21 cellular contexts compared by ENCODE assay signal in the genomic region with DNA sequence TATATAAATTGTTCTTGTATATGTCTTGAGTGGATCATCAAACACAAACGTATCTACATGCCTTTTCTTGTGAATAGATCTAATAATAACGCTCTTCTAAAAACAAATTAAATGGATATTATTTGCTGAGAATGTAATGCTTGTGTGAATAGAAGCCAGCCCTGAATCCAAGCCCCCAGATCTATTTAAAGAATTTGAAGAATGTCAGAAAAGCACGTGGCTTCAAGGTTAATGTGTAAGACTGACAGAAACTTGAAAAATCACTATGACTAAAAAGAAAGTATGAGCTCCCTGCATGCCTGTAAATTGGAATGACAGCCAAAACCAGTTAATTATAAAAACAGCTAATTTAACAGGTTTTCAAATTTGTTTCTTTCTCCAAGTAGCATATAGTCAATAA. TPM values are rescaled to one million over a fixed set of nuclear protein-coding genes. Genes with fewer than 3 reads are reported as not detected.
A peak's percentile ranks its signal among the peaks of the same experiment; 100 is the strongest.
DNase-seq lines count a peak whose midpoint lies in the region; ATAC-seq, FAIRE-seq and TF ChIP-seq lines count a peak whose summit lies in the region.
"Had no signal": no experiment of that assay in that cellular context is flagged by ENCODE, and none has a peak within 500 bp of the region (broad histone marks: within the 10 kb centered on the region; RNA-seq: fewer than 3 reads in every experiment).

No MANE protein-coding gene starts in this region.

- H2AFZ ChIP-seq in ACC112 (ENCODE audit: low read length, unreplicated experiment) (peak overlapping the region; percentile 18), IMR-90 (replicated peaks; ENCODE audit: low read length, poor library complexity) (no peak overlapping the region)
- H2AFZ ChIP-seq: PC-9 had no signal

- no peaks in the 10 kb centered on the region for H3K9me3 ChIP-seq in IMR-90 (ENCODE audit: control insufficient read depth, insufficient read depth, low read length)
- no peaks in the 10 kb centered on the region for H3K9me3 ChIP-seq in sigmoid colon
- H3K9me3 ChIP-seq: MG63, pancreas, spleen, tibial nerve had no signal

- intact Hi-C loops in IMR-90 (cut with micrococcal nuclease), result loop anchor here (5.0 kb wide), 1 partner anchor 173 kb away; no protein-coding TSS in a partner anchor
- intact Hi-C loops in sigmoid colon (cut with DNase I), result no loop called here

- CTCF ChIA-PET in IMR-90 (lab: Yijun Ruan, JAX), result interaction anchor here (0.9 to 1.0 kb wide), 2 partner anchors 13 to 173 kb away, joined by 3 read pairs; no protein-coding TSS in a partner anchor

- H2BK20ac ChIP-seq in IMR-90 (ENCODE audit: low read depth, low read length), result no peak overlapping the region

- peak; percentile 8 for DNase-seq in IMR-90
- peak; percentile 19 for DNase-seq in dedifferentiated amniotic fluid mesenchymal stem cell (ENCODE audit: extremely low spot score)
- no peak for DNase-seq in mesothelial cell of epicardium (ENCODE audit: low spot score in 2 of 2, unreplicated experiment in 2 of 2)
- DNase-seq in sigmoid colon, result no peak
- no peak for DNase-seq in GM12892 (ENCODE audit: insufficient read length)
- DNase-seq: activated naive CD8-positive, alpha-beta T cell treated with anti-CD3 and anti-CD28 coated beads, Interleukin-2, amount 50 U/mL, for 24 hours; activated T-cell treated with anti-CD3 and anti-CD28 coated beads, Interleukin-2, amount 50 U/mL, for 24 hours; MG63; NCI-H2029; NCI-H524 treated with DMSO at 0.1 percent for 48 hours; pancreas; PC-9; spleen; stimulated activated naive B cell treated with anti-CD40 and anti-IgM and Interleukin-4, amounts not matched to agents 10 μg/mL and 1 μg/mL and 100 μg/mL, for 72 hours had no signal

- no peak overlapping the region for H2BK15ac ChIP-seq in IMR-90 (ENCODE audit: low read depth, low read length)

- H3K27me3 Mint-ChIP-seq in mesothelial cell of epicardium (ENCODE audit: low read depth), result no peaks in the 10 kb centered on the region
- H3K27me3 Mint-ChIP-seq: activated naive CD8-positive, alpha-beta T cell treated with anti-CD3 and anti-CD28 coated beads, Interleukin-2, amount 50 U/mL, for 24 hours; stimulated activated naive B cell treated with anti-CD40 and anti-IgM and Interleukin-4, amounts not matched to agents 10 μg/mL and 1 μg/mL and 100 μg/mL, for 72 hours had no signal

- H3K4ac ChIP-seq in IMR-90 (ENCODE audit: low read depth, low read length), result no peak overlapping the region

- no peaks in the 10 kb centered on the region for H4K20me1 ChIP-seq in IMR-90 (ENCODE audit: insufficient read depth, low read length)

- H4K91ac ChIP-seq in IMR-90 (ENCODE audit: insufficient read depth, low read depth, low read length), result no peak overlapping the region

- FAIRE-seq in GM12892 (lab: Jason Lieb, UNC), result no peak
- FAIRE-seq: keratinocyte, pancreas, TTC549 had no signal

- H3K79me1 ChIP-seq in IMR-90 (ENCODE audit: low read depth in 1 of 2, low read length in 2 of 2), result no peaks in the 10 kb centered on the region

- no peak overlapping the region for H3K4me2 ChIP-seq in IMR-90 (ENCODE audit: low read depth, low read length)
- H3K4me2 ChIP-seq: PC-9 had no signal

- H4K5ac ChIP-seq in IMR-90 (ENCODE audit: low read depth, low read length), result no peak overlapping the region

- no peaks in the 10 kb centered on the region for H3K9me1 ChIP-seq in IMR-90 (ENCODE audit: insufficient read depth, low read length)

- H3K18ac ChIP-seq in IMR-90 (ENCODE audit: low read depth, low read length), result no peak overlapping the region

- in situ Hi-C loops in IMR-90 (cut with MboI; ENCODE audit: low sequenced_read_pairs), result no loop called here

- no peaks in the 10 kb centered on the region for H3K36me3 ChIP-seq in ACC112 (ENCODE audit: insufficient read depth, low read length)
- no peaks in the 10 kb centered on the region for H3K36me3 ChIP-seq in IMR-90 (ENCODE audit: control insufficient read depth, insufficient read depth, low read length)
- H3K36me3 ChIP-seq in sigmoid colon, result no peaks in the 10 kb centered on the region
- H3K36me3 ChIP-seq: MG63, pancreas, spleen, tibial nerve had no signal

- H3K4me1 ChIP-seq in ACC112 (ENCODE audit: control insufficient read depth, insufficient read depth, low read length, unreplicated experiment) (no peaks in the 10 kb centered on the region), IMR-90 (ENCODE audit: control insufficient read depth, insufficient read depth, low read length) (0 out of 2 replicates have a peak, but pooled peaks cover 3% of the 10 kb centered on the region), sigmoid colon (no peaks in the 10 kb centered on the region)
- H3K4me1 ChIP-seq: pancreas, tibial nerve had no signal

- no peak overlapping the region for H2BK120ac ChIP-seq in IMR-90 (ENCODE audit: low read depth, low read length)

- peak; percentile 24; the same call in 1 of the 2 replicates for ATAC-seq in IMR-90 (ENCODE audit: low read depth)
- no peak for ATAC-seq in HG03565 (IDR thresholded peaks at IDR 0.05; ENCODE audit: unreplicated experiment)
- no peak for ATAC-seq in HG02759 (IDR thresholded peaks at IDR 0.05; ENCODE audit: unreplicated experiment)
- ATAC-seq: activated naive CD8-positive, alpha-beta T cell treated with anti-CD3 and anti-CD28 coated beads, Interleukin-2, amount 50 U/mL, for 24 hours; stimulated activated naive B cell treated with anti-CD40 and anti-IgM and Interleukin-4, amounts not matched to agents 10 μg/mL and 1 μg/mL and 100 μg/mL, for 72 hours had no signal

- TF ChIP-seq RAD21 in IMR-90 (IDR thresholded peaks at IDR 0.05; ENCODE audit: low read length), result no peak

- no peak overlapping the region for H3K56ac ChIP-seq in IMR-90 (ENCODE audit: extremely low read depth, insufficient read depth, low read length)

- H3K4me3 ChIP-seq in ACC112 (ENCODE audit: low read depth, low read length), result no peak overlapping the region
- H3K4me3 ChIP-seq in IMR-90 (ENCODE audit: insufficient read depth, low read depth, low read length), result no peak overlapping the region
- H3K4me3 ChIP-seq in sigmoid colon, result no peak overlapping the region
- H3K4me3 ChIP-seq: coronary artery, MG63, pancreas, PC-9, spleen, tibial nerve had no signal

- no peak overlapping the region for H3K23ac ChIP-seq in IMR-90 (ENCODE audit: low read depth, low read length)

- TF ChIP-seq CTCF in IMR-90 (conservative IDR thresholded peaks at IDR 0.05; ENCODE audit: low read depth, low read length) (no peak), mesothelial cell of epicardium (IDR thresholded peaks at IDR 0.05; ENCODE audit: unreplicated experiment) (no peak), sigmoid colon (IDR thresholded peaks at IDR 0.05) (no peak)

- H4K8ac ChIP-seq in IMR-90 (ENCODE audit: low read depth in 2 of 2, low read length in 2 of 2), result no peak overlapping the region

- dilution Hi-C loops in IMR-90 (cut with HindIII; ENCODE audit: low sequenced_read_pairs, unreplicated experiment), result no loop called here

- no TSS peak for BruUV-seq in IMR-90 (replicated peaks; lab: Mats Ljungman, UMichigan)

- H2AK5ac ChIP-seq in IMR-90 (ENCODE audit: low read depth, low read length), result no peak overlapping the region

- no peak overlapping the region for H2AK9ac ChIP-seq in IMR-90 (replicated peaks; ENCODE audit: low read depth, low read length, poor library complexity)

- POLR2A ChIA-PET in IMR-90 (lab: Charles Lee; ENCODE audit: unreplicated experiment), result no interaction called here

- no peaks in the 10 kb centered on the region for H3K79me2 ChIP-seq in ACC112 (ENCODE audit: control insufficient read depth, insufficient read depth, low read length, unreplicated experiment)

- H3K4me3 Mint-ChIP-seq in mesothelial cell of epicardium, result no peak overlapping the region
- H3K4me3 Mint-ChIP-seq: activated naive CD8-positive, alpha-beta T cell treated with anti-CD3 and anti-CD28 coated beads, Interleukin-2, amount 50 U/mL, for 24 hours; activated T-cell treated with anti-CD3 and anti-CD28 coated beads, Interleukin-2, amount 50 U/mL, for 24 hours; stimulated activated naive B cell treated with anti-CD40 and anti-IgM and Interleukin-4, amounts not matched to agents 10 μg/mL and 1 μg/mL and 100 μg/mL, for 72 hours had no signal

- H3K27ac Mint-ChIP-seq in mesothelial cell of epicardium, result peak overlapping the region; percentile 91
- H3K27ac Mint-ChIP-seq: activated naive CD8-positive, alpha-beta T cell treated with anti-CD3 and anti-CD28 coated beads, Interleukin-2, amount 50 U/mL, for 24 hours; activated T-cell treated with anti-CD3 and anti-CD28 coated beads, Interleukin-2, amount 50 U/mL, for 24 hours; stimulated activated naive B cell treated with anti-CD40 and anti-IgM and Interleukin-4, amounts not matched to agents 10 μg/mL and 1 μg/mL and 100 μg/mL, for 72 hours had no signal

- H3K4me1 Mint-ChIP-seq in mesothelial cell of epicardium, result peaks cover 30% of the 10 kb centered on the region
- H3K4me1 Mint-ChIP-seq: activated naive CD8-positive, alpha-beta T cell treated with anti-CD3 and anti-CD28 coated beads, Interleukin-2, amount 50 U/mL, for 24 hours; stimulated activated naive B cell treated with anti-CD40 and anti-IgM and Interleukin-4, amounts not matched to agents 10 μg/mL and 1 μg/mL and 100 μg/mL, for 72 hours had no signal

- no peak overlapping the region for H3K9ac ChIP-seq in IMR-90 (ENCODE audit: low read depth, low read length)

- H3K27ac ChIP-seq in ACC112 (ENCODE audit: low read depth, low read length) (no peak overlapping the region), IMR-90 (ENCODE audit: insufficient read depth, low read length) (no peak overlapping the region), sigmoid colon (no peak overlapping the region)
- H3K27ac ChIP-seq: coronary artery, pancreas, PC-9, spleen, tibial nerve had no signal

- H3K9me3 Mint-ChIP-seq in mesothelial cell of epicardium, result no peaks in the 10 kb centered on the region
- H3K9me3 Mint-ChIP-seq: activated naive CD8-positive, alpha-beta T cell treated with anti-CD3 and anti-CD28 coated beads, Interleukin-2, amount 50 U/mL, for 24 hours; activated T-cell treated with anti-CD3 and anti-CD28 coated beads, Interleukin-2, amount 50 U/mL, for 24 hours; stimulated activated naive B cell treated with anti-CD40 and anti-IgM and Interleukin-4, amounts not matched to agents 10 μg/mL and 1 μg/mL and 100 μg/mL, for 72 hours had no signal

- no peak for TF ChIP-seq POLR2A in IMR-90 (IDR thresholded peaks at IDR 0.05; ENCODE audit: low read depth, low read length)
- TF ChIP-seq POLR2A in sigmoid colon (IDR thresholded peaks at IDR 0.05), result no peak
- no peak for TF ChIP-seq POLR2A in GM12892 (IDR thresholded peaks at IDR 0.05; ENCODE audit: low read depth, low read length)

- WGBS in IMR-90 (ENCODE audit: extremely low coverage in 2 of 2, insufficient read length in 1 of 2), 2 experiments, result no CpG with 5 or more reads among the region's 3 CpGs
- WGBS in sigmoid colon, 2 donors, result 53 to 64% methylated on average over 3 of the region's 3 CpGs

- H2BK5ac ChIP-seq in IMR-90 (ENCODE audit: low read depth, low read length, poor library complexity, severe bottlenecking), result no peak overlapping the region

- H3K14ac ChIP-seq in IMR-90 (replicated peaks; ENCODE audit: low read depth, low read length), result no peak overlapping the region

- no peaks in the 10 kb centered on the region for H3K36me3 Mint-ChIP-seq in mesothelial cell of epicardium
- H3K36me3 Mint-ChIP-seq: stimulated activated naive B cell treated with anti-CD40 and anti-IgM and Interleukin-4, amounts not matched to agents 10 μg/mL and 1 μg/mL and 100 μg/mL, for 72 hours had no signal

- H3K27me3 ChIP-seq in ACC112 (ENCODE audit: insufficient read depth, low read length) (peaks cover under 1% of the 10 kb centered on the region; the same call in 1 of the 2 replicates), IMR-90 (ENCODE audit: control insufficient read depth, insufficient read depth, low read length) (no peaks in the 10 kb centered on the region), sigmoid colon (no peaks in the 10 kb centered on the region)
- H3K27me3 ChIP-seq: MG63, pancreas, spleen, tibial nerve had no signal

- TF ChIP-seq EP300 in sigmoid colon (IDR thresholded peaks at IDR 0.05), result no peak

RNA-seq across cellular contexts. Expression of gene ATRNL1, which starts 43.2 kb away (rescaled TPM):
- total RNA-seq in IMR-90 (2012; rRNA removed), result 0.18 and 0.56 TPM in 2 replicates
- polyA plus RNA-seq in IMR-90 (2012; rRNA removed), result 0.13 and 0.19 TPM in 2 replicates
- polyA plus RNA-seq in IMR-90 (2012; cell fraction: cytosol; rRNA removed), result 0.03 and 0.13 TPM in 2 replicates
- polyA plus RNA-seq in IMR-90 (2012; cell fraction: nucleus; rRNA removed; ENCODE audit: low replicate concordance), result not detected in 2 replicates
- 39.5 to 43.4 TPM (median 39.6 TPM) in 3 replicates for total RNA-seq in mesothelial cell of epicardium
- 10 to 100 TPM in 1 of 4 donors, 1 to 10 TPM in 3; 6.0 to 17.3 (median 8.1) TPM for total RNA-seq in sigmoid colon
- under 1 TPM in 2 of 3 donors, not detected in 1; 0.57 to 0.60 TPM for polyA plus RNA-seq in sigmoid colon
- polyA plus RNA-seq in GM12892 (2012; ENCODE audit: missing spikeins), result 7.2 TPM
- total RNA-seq: PC-9 had no signal

Comparison
In these comparisons a context has a peak if more than half of its experiments do, and no peak if none do; other contexts are left out.
1. DNase-seq: peak in IMR-90 (single experiment) and dedifferentiated amniotic fluid mesenchymal stem cell (single experiment); none in mesothelial cell of epicardium (0 of 2), sigmoid colon (single experiment) and GM12892 (single experiment).